In genomic region chr3:68256635-68257034, GRCh38 we compare ENCODE assay signal across 10 cellular contexts.
A peak's percentile ranks its signal among the peaks of the same experiment; 100 is the strongest.
DNase-seq lines count a peak whose midpoint lies in the region; TF ChIP-seq lines count a peak whose summit lies in the region.
"Had no signal": no experiment of that assay in that cellular context is flagged by ENCODE, and none has a peak within 500 bp of the region (broad histone marks: within the 10 kb centered on the region; RNA-seq: fewer than 3 reads in every experiment).

No MANE protein-coding gene starts in this region.

- no peaks in the 10 kb centered on the region for H3K36me3 Mint-ChIP-seq in H9 (ENCODE audit: insufficient read depth in 1 of 3, low read depth in 3 of 3)
- no peaks in the 10 kb centered on the region for H3K36me3 Mint-ChIP-seq in CD14-positive monocyte

- no peaks in the 10 kb centered on the region; the same call in 1 of the 2 replicates for H3K27me3 Mint-ChIP-seq in H9 (ENCODE audit: low read depth)
- no peaks in the 10 kb centered on the region for H3K27me3 Mint-ChIP-seq in CD14-positive monocyte (ENCODE audit: low read depth in 3 of 3)

- H3K9ac ChIP-seq in H9 (ENCODE audit: extremely low read depth, insufficient read length, low read length) = no peak overlapping the region

- no peak overlapping the region for H2BK5ac ChIP-seq in H9 (ENCODE audit: insufficient read length, low read length)

- CTCF ChIA-PET in A673 (lab: Charles Lee) = no interaction called here

- H2BK20ac ChIP-seq in H9 (ENCODE audit: low read depth, low read length, poor library complexity, severe bottlenecking) = no peak overlapping the region

- H3K18ac ChIP-seq in H9 (ENCODE audit: insufficient read length, low read depth, low read length) = no peak overlapping the region

- no peak overlapping the region for H2AK5ac ChIP-seq in H9 (ENCODE audit: insufficient read length, low read length)

- no peak overlapping the region for H2AFZ ChIP-seq in H9 (ENCODE audit: low read length)

- H2BK12ac ChIP-seq in H9 (ENCODE audit: insufficient read length, low read depth, low read length) = no peak overlapping the region

- no peak overlapping the region for H2BK15ac ChIP-seq in H9 (ENCODE audit: low read depth, low read length)

- no peak overlapping the region for H3K4me3 ChIP-seq in A673 (ENCODE audit: low read depth, low read length, poor library complexity, severe bottlenecking)
- H3K4me3 ChIP-seq: uterus had no signal

- no peak overlapping the region for H4K5ac ChIP-seq in H9 (ENCODE audit: insufficient read length, low read depth, low read length)

- no peak overlapping the region for H3K27ac ChIP-seq in A673 (ENCODE audit: low read depth, low read length, poor library complexity, severe bottlenecking)
- H3K27ac ChIP-seq in H9 (ENCODE audit: insufficient read length, low read depth, low read length) = no peak overlapping the region
- H3K27ac ChIP-seq: uterus had no signal

- H4K8ac ChIP-seq in H9 (replicated peaks; ENCODE audit: insufficient read length, low read depth, low read length) = no peak overlapping the region

- H3K27me3 ChIP-seq in A673 (replicated peaks; ENCODE audit: insufficient read depth, low read depth, low read length, poor library complexity) (no peaks in the 10 kb centered on the region), H9 (ENCODE audit: insufficient read depth, low read length) (no peaks in the 10 kb centered on the region)
- H3K27me3 ChIP-seq: uterus had no signal

- WGBS in H9 (ENCODE audit: extremely low coverage, insufficient read length, low lambda C conversion rate) = no CpG with 5 or more reads among the region's 1 CpG

- no peaks in the 10 kb centered on the region for H3K79me2 ChIP-seq in H9 (ENCODE audit: insufficient read depth, low read length)

- POLR2A ChIA-PET in A673 (lab: Charles Lee; ENCODE audit: low non-redundant PET) = no interaction called here

- H3K4ac ChIP-seq in H9 (ENCODE audit: low read depth, low read length) = no peak overlapping the region

- H3K4me1 ChIP-seq in A673 (ENCODE audit: insufficient read depth, low read length, poor library complexity, severe bottlenecking) (no peaks in the 10 kb centered on the region), H9 (ENCODE audit: insufficient read depth, low read length) (no peaks in the 10 kb centered on the region)
- H3K4me1 ChIP-seq: uterus had no signal

- H3K27ac Mint-ChIP-seq in H9 (no peak overlapping the region), CD14-positive monocyte (no peak overlapping the region)

- no peaks in the 10 kb centered on the region for H3K9me3 Mint-ChIP-seq in H9
- H3K9me3 Mint-ChIP-seq in CD14-positive monocyte = peaks cover 0 to 2% (median 0%) of the 10 kb centered on the region in 7 donors

- no peak overlapping the region for H3T11ph ChIP-seq in H9 (ENCODE audit: low read length)

- H3K23me2 ChIP-seq in H9 (ENCODE audit: insufficient read length, low read depth, low read length, poor library complexity, severe bottlenecking) = no peaks in the 10 kb centered on the region

- H3K14ac ChIP-seq in H9 (ENCODE audit: insufficient read depth, low read length) = no peak overlapping the region

- H3K4me1 Mint-ChIP-seq in H9 (peaks cover 2 to 4% of the 10 kb centered on the region in 2 experiments; a peak in 1 of 4 replicates), CD14-positive monocyte (no peaks in the 10 kb centered on the region)

- no TSS peak for BruUV-seq in A673 (replicated peaks; lab: Mats Ljungman, UMichigan)

- no peaks in the 10 kb centered on the region for H3K36me3 ChIP-seq in A673 (ENCODE audit: insufficient read depth, low read length, poor library complexity, severe bottlenecking)
- H3K36me3 ChIP-seq: uterus had no signal

- no peak overlapping the region for H2BK120ac ChIP-seq in H9 (ENCODE audit: low read depth, low read length, poor library complexity, severe bottlenecking)

- TF ChIP-seq CTCF in A673 (conservative IDR thresholded peaks at IDR 0.05; ENCODE audit: low read depth, low read length) (peak; percentile 32; the same call in 1 of the 2 replicates), H9 (conservative IDR thresholded peaks at IDR 0.05) (peak; percentile 73), CD14-positive monocyte (IDR thresholded peaks at IDR 0.05) (no peak)

- no peaks in the 10 kb centered on the region for H3K79me1 ChIP-seq in H9 (ENCODE audit: insufficient read depth, low read depth, low read length, poor library complexity, severe bottlenecking)

- no peak overlapping the region for H4K91ac ChIP-seq in H9 (ENCODE audit: insufficient read length, low read depth, low read length)

- DNase-seq in A673 (ENCODE audit: low spot score) (peak; percentile 0), H9 (peak; percentile 45), inferior parietal cortex (ENCODE audit: extremely low spot score) (peak; percentile 32), NCI-H774 (lab: John Stamatoyannopoulos, UW) (no peak), SW480 (ENCODE audit: low spot score) (no peak), CD14-positive monocyte (ENCODE audit: low spot score) (no peak), NCI-H2171 (lab: John Stamatoyannopoulos, UW) (no peak)
- peak; percentile 22 for DNase-seq in activated CD4-positive, alpha-beta T cell treated with anti-CD3 and anti-CD28 coated beads for 48 hours
- DNase-seq: effector CD8-positive, alpha-beta T cell; uterus had no signal

- no peak overlapping the region for H3K23ac ChIP-seq in H9 (ENCODE audit: insufficient read length, low read depth, low read length)

- H3K4me2 ChIP-seq in H9 (ENCODE audit: insufficient read depth, insufficient read length, low read length) = no peak overlapping the region

- H3K4me3 Mint-ChIP-seq in H9 = no peak overlapping the region
- H3K4me3 Mint-ChIP-seq in CD14-positive monocyte = no peak overlapping the region

- no peaks in the 10 kb centered on the region for H3K9me3 ChIP-seq in A673 (ENCODE audit: low read depth, low read length, poor library complexity, severe bottlenecking)
- no peaks in the 10 kb centered on the region for H3K9me3 ChIP-seq in H9 (ENCODE audit: control insufficient read depth, low read depth, low read length)
- H3K9me3 ChIP-seq: uterus had no signal

- no peaks in the 10 kb centered on the region for H4K20me1 ChIP-seq in H9 (ENCODE audit: control insufficient read depth, insufficient read depth, insufficient read length)

- H3K56ac ChIP-seq in H9 (ENCODE audit: insufficient read length, low read depth, low read length) = no peak overlapping the region

- intact Hi-C loops in A673 (cut with micrococcal nuclease; ENCODE audit: unreplicated experiment) = no loop called here
- intact Hi-C loops in CD14-positive monocyte (cut with micrococcal nuclease) = no loop called here

Comparison
In these comparisons a context has a peak if more than half of its experiments do, and no peak if none do; other contexts are left out.
1. DNase-seq: peak in A673 (single experiment), H9 (single experiment), activated CD4-positive, alpha-beta T cell treated with anti-CD3 and anti-CD28 coated beads for 48 hours (single experiment) and inferior parietal cortex (single experiment); none in NCI-H774 (single experiment), SW480 (single experiment), CD14-positive monocyte (single experiment) and NCI-H2171 (single experiment).